In the genomic region with DNA sequence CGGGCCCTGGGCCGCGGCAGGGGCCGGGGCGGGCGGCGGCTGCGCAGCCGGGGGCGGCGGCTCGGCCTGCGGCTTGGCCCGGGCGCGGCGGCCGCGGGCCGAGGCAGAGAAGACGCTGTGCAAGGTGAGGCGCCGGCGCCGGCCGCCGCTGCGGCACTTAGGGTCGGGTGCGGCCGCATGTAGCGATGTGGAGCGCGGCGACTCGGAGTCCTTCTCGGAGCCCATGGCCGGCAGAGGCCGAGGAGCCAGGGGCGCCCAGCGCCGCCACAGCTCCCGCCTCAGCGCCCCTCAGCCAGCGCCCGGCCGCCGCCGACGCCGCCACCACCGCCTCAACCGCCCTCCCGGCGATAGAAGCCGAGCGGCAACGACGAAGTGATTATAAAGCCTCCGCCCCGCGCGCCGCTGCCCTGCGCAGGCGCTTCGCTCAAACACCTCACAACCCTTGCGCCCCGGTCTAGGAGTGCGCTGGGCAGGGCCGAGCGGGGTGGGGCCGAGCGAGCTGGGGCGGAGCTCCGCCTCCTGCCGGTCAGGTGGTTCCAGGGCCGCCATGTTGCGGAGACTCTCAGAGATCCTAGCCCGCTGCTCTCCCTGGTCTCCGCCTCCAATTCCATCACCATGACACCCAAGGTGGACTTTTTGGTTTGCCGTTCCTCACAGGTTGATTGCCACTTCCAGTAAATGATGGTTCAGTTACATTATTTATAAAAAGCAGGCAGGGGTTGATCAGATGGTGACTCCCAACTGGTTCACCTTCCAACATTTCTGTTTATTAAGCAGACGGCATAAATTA, we compare ENCODE assay signal across 8 cellular contexts. TPM values are rescaled to one million over a fixed set of nuclear protein-coding genes. Genes with fewer than 3 reads are reported as not detected.
DNase-seq lines count a peak whose midpoint lies in the region; ATAC-seq and TF ChIP-seq lines count a peak whose summit lies in the region.

A gene with protein sequence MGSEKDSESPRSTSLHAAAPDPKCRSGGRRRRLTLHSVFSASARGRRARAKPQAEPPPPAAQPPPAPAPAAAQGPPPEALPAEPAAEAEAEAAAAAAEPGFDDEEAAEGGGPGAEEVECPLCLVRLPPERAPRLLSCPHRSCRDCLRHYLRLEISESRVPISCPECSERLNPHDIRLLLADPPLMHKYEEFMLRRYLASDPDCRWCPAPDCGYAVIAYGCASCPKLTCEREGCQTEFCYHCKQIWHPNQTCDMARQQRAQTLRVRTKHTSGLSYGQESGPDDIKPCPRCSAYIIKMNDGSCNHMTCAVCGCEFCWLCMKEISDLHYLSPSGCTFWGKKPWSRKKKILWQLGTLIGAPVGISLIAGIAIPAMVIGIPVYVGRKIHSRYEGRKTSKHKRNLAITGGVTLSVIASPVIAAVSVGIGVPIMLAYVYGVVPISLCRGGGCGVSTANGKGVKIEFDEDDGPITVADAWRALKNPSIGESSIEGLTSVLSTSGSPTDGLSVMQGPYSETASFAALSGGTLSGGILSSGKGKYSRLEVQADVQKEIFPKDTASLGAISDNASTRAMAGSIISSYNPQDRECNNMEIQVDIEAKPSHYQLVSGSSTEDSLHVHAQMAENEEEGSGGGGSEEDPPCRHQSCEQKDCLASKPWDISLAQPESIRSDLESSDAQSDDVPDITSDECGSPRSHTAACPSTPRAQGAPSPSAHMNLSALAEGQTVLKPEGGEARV (minus strand): TSS at position 349 of the 790 bp plus-strand sequence. CDS start 124 bp downstream, at position 225.

- H3K4me3 ChIP-seq in BLaER1 = peak within 1 kb of the TSS; percentile 93
- H3K4me3 ChIP-seq in left lung = peak within 1 kb of the TSS; percentile 71 to 74

- peaks cover 37% of the 10 kb centered on the region for H3K4me1 ChIP-seq in BLaER1
- H3K4me1 ChIP-seq in left lung = peaks cover 8 to 40% of the 10 kb centered on the region in 2 donors

- no peaks in the 10 kb centered on the region for H3K27me3 ChIP-seq in BLaER1
- H3K27me3 ChIP-seq in left lung = no peaks in the 10 kb centered on the region

- H3K27ac ChIP-seq in BLaER1 = peak within 1 kb of the TSS; percentile 82
- H3K27ac ChIP-seq in left lung = peak within 1 kb of the TSS; percentile 87 to 95

- DNase-seq in NCI-H748 (lab: John Stamatoyannopoulos, UW; ENCODE audit: unreplicated experiment) (peak; percentile 95), dedifferentiated amniotic fluid mesenchymal stem cell (ENCODE audit: extremely low spot score) (peak; percentile 89), left lung (peak; percentile 97 to 99)
- DNase-seq in activated CD4-positive, alpha-beta T cell treated with anti-CD3 and anti-CD28 coated beads, Interleukin-2, amount 50 U/mL, for 1 hour = peak; percentile 93
- peak; percentile 93 to 94 for DNase-seq in stimulated activated CD4-positive, alpha-beta T cell treated with anti-CD3 and anti-CD28 coated beads, Interleukin-2, amount 100 ng/mL, for 48 hours

- H3K9me3 ChIP-seq in BLaER1 = no peaks in the 10 kb centered on the region
- no peaks in the 10 kb centered on the region for H3K9me3 ChIP-seq in left lung

- H3K36me3 ChIP-seq in BLaER1 (no peaks in the 10 kb centered on the region), left lung (no peaks in the 10 kb centered on the region)

- peak within 1 kb of the TSS; percentile 98 for H3K4me2 ChIP-seq in BLaER1

- peak; percentile 83 for ATAC-seq in GM19328 (IDR thresholded peaks at IDR 0.05; ENCODE audit: unreplicated experiment)
- peak; percentile 76 for ATAC-seq in HG03520 (IDR thresholded peaks at IDR 0.05; ENCODE audit: unreplicated experiment)
- ATAC-seq in left lung = peak; percentile 96

- intact Hi-C loops in left lung (cut with DNase I) = no loop called here

- peak in 1 of 2 donors; percentile 42 for TF ChIP-seq CTCF in left lung (IDR thresholded peaks at IDR 0.05)

- H3K9ac ChIP-seq in BLaER1 = peak within 1 kb of the TSS; percentile 85

- peaks cover 28% of the 10 kb centered on the region for H4K20me1 ChIP-seq in BLaER1

RNA-seq across cellular contexts. Expression of the gene that starts here (rescaled TPM):
- total RNA-seq in left lung = 10 to 100 TPM; 37.8 to 46.0 TPM

Comparison
In these comparisons a context has a peak if more than half of its experiments do, and no peak if none do; other contexts are left out.
1. Peak in every context shown above with its lines: DNase-seq, ATAC-seq, H3K4me3 ChIP-seq and H3K27ac ChIP-seq.